Comparison of ENCODE assay signal across 1 cellular context in genomic region chr1:148372731-148373130, GRCh38.
TF ChIP-seq lines count a peak whose summit lies in the region.

No MANE protein-coding gene starts in this region.

TF ChIP-seq in HepG2, 621 proteins besides CTCF, POLR2A, EP300 and RAD21 (continued from another document):
- TF ChIP-seq CSRNP1 (CRISPR knock-in tag; IDR thresholded peaks at IDR 0.05) = no peak
- no peak for TF ChIP-seq TRAFD1 (CRISPR knock-in tag; IDR thresholded peaks at IDR 0.05; ENCODE audit: borderline replicate concordance)
- TF ChIP-seq ZNF503 (CRISPR knock-in tag; IDR thresholded peaks at IDR 0.05) = no peak
- no peak for TF ChIP-seq ZNF263 (CRISPR knock-in tag; IDR thresholded peaks at IDR 0.05)
- TF ChIP-seq EED (CRISPR knock-in tag; IDR thresholded peaks at IDR 0.05) = no peak
- no peak for TF ChIP-seq ZNF7 (CRISPR knock-in tag; IDR thresholded peaks at IDR 0.05)
TF ChIP-seq in HepG2: peak in this region for 0.
